14 cellular contexts compared by ENCODE assay signal in genomic region chr18:70165936-70166335, GRCh38. TPM values are rescaled to one million over a fixed set of nuclear protein-coding genes. Genes with fewer than 3 reads are reported as not detected.
DNase-seq lines count a peak whose midpoint lies in the region; ATAC-seq and TF ChIP-seq lines count a peak whose summit lies in the region.
"Had no signal": no experiment of that assay in that cellular context is flagged by ENCODE, and none has a peak within 500 bp of the region (broad histone marks: within the 10 kb centered on the region; RNA-seq: fewer than 3 reads in every experiment).

No MANE protein-coding gene starts in this region.

- DNase-seq in left lung (no peak), spleen (no peak)
- DNase-seq in stimulated activated naive CD8-positive, alpha-beta T cell treated with anti-CD3 and anti-CD28 coated beads, Interleukin-15, Interleukin-2, amounts not matched to agents 100 U/mL and 50 U/mL, for 24 hours = no peak
- no peak for DNase-seq in activated T-helper 2 cell treated with anti-CD3 and anti-CD28 coated beads, Interferon-gamma antibody, Interleukin-2, Interleukin-4, amounts not matched to agents 10 μg/mL and 5 μg/mL and 100 μg/mL, durations not matched to agents 14 hours and 24 hours and 36 hours (ENCODE audit: low spot score)
- DNase-seq: activated CD8-positive, alpha-beta memory T cell treated with anti-CD3 and anti-CD28 coated beads, Interleukin-2, amount 10 ng/mL, durations not matched to agents 7 days and 5 days; Kasumi-1; NCI-H2171 treated with DMSO at 0.1 percent for 48 hours had no signal

- H3K27ac ChIP-seq in left lung (no peak overlapping the region), spleen (peak overlapping the region in 3 of 8 donors; percentile 35 to 47 (median 37))
- H3K27ac ChIP-seq: BLaER1, prostate gland had no signal

- peaks cover 38% of the 10 kb centered on the region for H3K36me3 Mint-ChIP-seq in activated T-helper 2 cell treated with anti-CD3 and anti-CD28 coated beads, Interferon-gamma antibody, Interleukin-2, Interleukin-4, amounts not matched to agents 10 μg/mL and 5 μg/mL and 100 μg/mL, durations not matched to agents 14 hours and 24 hours and 36 hours (ENCODE audit: low read depth)

- H3K27me3 ChIP-seq in left lung = no peaks in the 10 kb centered on the region
- no peaks in the 10 kb centered on the region for H3K27me3 ChIP-seq in spleen (replicated peaks in 1 of 7)
- H3K27me3 ChIP-seq: BLaER1 had no signal

- peaks cover 16% of the 10 kb centered on the region for H3K9me3 Mint-ChIP-seq in activated T-helper 2 cell treated with anti-CD3 and anti-CD28 coated beads, Interferon-gamma antibody, Interleukin-2, Interleukin-4, amounts not matched to agents 10 μg/mL and 5 μg/mL and 100 μg/mL, durations not matched to agents 14 hours and 24 hours and 36 hours

- H3K4me1 ChIP-seq in left lung (no peaks in the 10 kb centered on the region), spleen (peaks cover 0 to 7% (median 2%) of the 10 kb centered on the region in 6 donors)
- H3K4me1 ChIP-seq: BLaER1, prostate gland had no signal

- H3K27me3 Mint-ChIP-seq in activated T-helper 2 cell treated with anti-CD3 and anti-CD28 coated beads, Interferon-gamma antibody, Interleukin-2, Interleukin-4, amounts not matched to agents 10 μg/mL and 5 μg/mL and 100 μg/mL, durations not matched to agents 14 hours and 24 hours and 36 hours (ENCODE audit: low read depth) = no peaks in the 10 kb centered on the region
- H3K27me3 Mint-ChIP-seq: activated CD8-positive, alpha-beta memory T cell treated with anti-CD3 and anti-CD28 coated beads, Interleukin-2, amount 10 ng/mL, durations not matched to agents 7 days and 5 days had no signal

- H3K4me3 Mint-ChIP-seq in activated T-helper 2 cell treated with anti-CD3 and anti-CD28 coated beads, Interferon-gamma antibody, Interleukin-2, Interleukin-4, amounts not matched to agents 10 μg/mL and 5 μg/mL and 100 μg/mL, durations not matched to agents 14 hours and 24 hours and 36 hours (ENCODE audit: low read depth) = no peak overlapping the region
- H3K4me3 Mint-ChIP-seq: activated CD8-positive, alpha-beta memory T cell treated with anti-CD3 and anti-CD28 coated beads, Interleukin-2, amount 10 ng/mL, durations not matched to agents 7 days and 5 days had no signal

- no peak overlapping the region for H3K4me3 ChIP-seq in left lung
- H3K4me3 ChIP-seq in spleen = no peak overlapping the region
- H3K4me3 ChIP-seq: BLaER1, prostate gland had no signal

- ATAC-seq in GM18858 (IDR thresholded peaks at IDR 0.05; ENCODE audit: unreplicated experiment) = peak; percentile 45
- peak; percentile 60 for ATAC-seq in GM21825 (IDR thresholded peaks at IDR 0.05; ENCODE audit: unreplicated experiment)
- ATAC-seq in HG03280 (IDR thresholded peaks at IDR 0.05; ENCODE audit: unreplicated experiment) = peak; percentile 71
- peak; percentile 31 for ATAC-seq in left lung
- ATAC-seq in HG02938 (IDR thresholded peaks at IDR 0.05; ENCODE audit: unreplicated experiment) = no peak
- ATAC-seq in stimulated activated naive CD8-positive, alpha-beta T cell treated with anti-CD3 and anti-CD28 coated beads, Interleukin-15, Interleukin-2, amounts not matched to agents 100 U/mL and 50 U/mL, for 24 hours = no peak
- ATAC-seq: activated CD8-positive, alpha-beta memory T cell treated with anti-CD3 and anti-CD28 coated beads, Interleukin-2, amount 10 ng/mL, durations not matched to agents 7 days and 5 days; HCT116 had no signal

- TF ChIP-seq POLR2A in spleen (IDR thresholded peaks at IDR 0.05) = no peak

- WGBS in spleen, 5 donors = 73 to 79% (median 75%) methylated on average over 3 of the region's 3 CpGs

- H3K36me3 ChIP-seq in left lung (peaks cover 0 to 14% of the 10 kb centered on the region in 2 donors), spleen (peaks cover 0 to 47% (median 14%) of the 10 kb centered on the region in 6 donors)
- H3K36me3 ChIP-seq: prostate gland had no signal

- intact Hi-C loops in left lung (cut with DNase I) (no loop called here), spleen (cut with DNase I; ENCODE audit: low total_unique reads) (no loop called here)
- intact Hi-C loops in activated T-helper 2 cell treated with anti-CD3 and anti-CD28 coated beads, Interferon-gamma antibody, Interleukin-2, Interleukin-4, amounts not matched to agents 10 μg/mL and 5 μg/mL and 100 μg/mL, durations not matched to agents 14 hours and 24 hours and 36 hours (cut with micrococcal nuclease) = no loop called here

- TF ChIP-seq CTCF in left lung (IDR thresholded peaks at IDR 0.05) = no peak
- no peak for TF ChIP-seq CTCF in spleen (IDR thresholded peaks at IDR 0.05 in 8 of 11, conservative IDR thresholded peaks at IDR 0.05 in 3 of 11)

- no peaks in the 10 kb centered on the region for H3K9me3 ChIP-seq in left lung
- no peaks in the 10 kb centered on the region for H3K9me3 ChIP-seq in spleen
- H3K9me3 ChIP-seq: prostate gland had no signal

- peaks cover 2% of the 10 kb centered on the region for H3K4me1 Mint-ChIP-seq in activated T-helper 2 cell treated with anti-CD3 and anti-CD28 coated beads, Interferon-gamma antibody, Interleukin-2, Interleukin-4, amounts not matched to agents 10 μg/mL and 5 μg/mL and 100 μg/mL, durations not matched to agents 14 hours and 24 hours and 36 hours (ENCODE audit: low read depth)

- no peak overlapping the region for H3K27ac Mint-ChIP-seq in activated T-helper 2 cell treated with anti-CD3 and anti-CD28 coated beads, Interferon-gamma antibody, Interleukin-2, Interleukin-4, amounts not matched to agents 10 μg/mL and 5 μg/mL and 100 μg/mL, durations not matched to agents 14 hours and 24 hours and 36 hours
- H3K27ac Mint-ChIP-seq: activated CD8-positive, alpha-beta memory T cell treated with anti-CD3 and anti-CD28 coated beads, Interleukin-2, amount 10 ng/mL, durations not matched to agents 7 days and 5 days had no signal

RNA-seq across cellular contexts. Expression of gene RTTN, which starts 39.6 kb away (rescaled TPM):
- total RNA-seq in left lung = 10 to 100 TPM in 1 of 2 donors, 1 to 10 TPM in 1; 9.8 to 12.7 TPM
- 10 to 100 TPM; 14.6 to 32.3 (median 26.4) TPM for total RNA-seq in spleen
- polyA plus RNA-seq in spleen = 1 to 10 TPM; 4.0 to 4.9 (median 4.2) TPM
- 21.0 and 25.2 TPM in 2 replicates for total RNA-seq in activated T-helper 2 cell treated with anti-CD3 and anti-CD28 coated beads, Interferon-gamma antibody, Interleukin-2, Interleukin-4, amounts not matched to agents 10 μg/mL and 5 μg/mL and 100 μg/mL, durations not matched to agents 14 hours and 24 hours and 36 hours

Comparison
In these comparisons a context has a peak if more than half of its experiments do, and no peak if none do; other contexts are left out.
1. ATAC-seq: peak in GM18858 (single experiment), GM21825 (single experiment), HG03280 (single experiment) and left lung (single experiment); none in HG02938 (single experiment) and stimulated activated naive CD8-positive, alpha-beta T cell treated with anti-CD3 and anti-CD28 coated beads, Interleukin-15, Interleukin-2, amounts not matched to agents 100 U/mL and 50 U/mL, for 24 hours (single experiment).